ENCODE assay signal across 8 cellular contexts in genomic region chr4:6907658-6908191, GRCh38. TPM values are rescaled to one million over a fixed set of nuclear protein-coding genes. Genes with fewer than 3 reads are reported as not detected.
DNase-seq lines count a peak whose midpoint lies in the region; ATAC-seq and TF ChIP-seq lines count a peak whose summit lies in the region.

No MANE protein-coding gene starts in this region.

- H3K27ac Mint-ChIP-seq in activated naive CD8-positive, alpha-beta T cell treated with anti-CD3 and anti-CD28 coated beads, Interleukin-2, amount 10 ng/mL, durations not matched to agents 7 days and 5 days: no peak overlapping the region

- peaks cover 35% of the 10 kb centered on the region for H3K4me1 Mint-ChIP-seq in activated naive CD8-positive, alpha-beta T cell treated with anti-CD3 and anti-CD28 coated beads, Interleukin-2, amount 10 ng/mL, durations not matched to agents 7 days and 5 days

- H3K4me3 Mint-ChIP-seq in activated naive CD8-positive, alpha-beta T cell treated with anti-CD3 and anti-CD28 coated beads, Interleukin-2, amount 10 ng/mL, durations not matched to agents 7 days and 5 days: peak overlapping the region; percentile 25

- peaks cover 3% of the 10 kb centered on the region for H3K36me3 Mint-ChIP-seq in activated naive CD8-positive, alpha-beta T cell treated with anti-CD3 and anti-CD28 coated beads, Interleukin-2, amount 10 ng/mL, durations not matched to agents 7 days and 5 days

- peak; percentile 52 for TF ChIP-seq CTCF in GM13977 (IDR thresholded peaks at IDR 0.05; ENCODE audit: extremely low read depth, insufficient read depth, missing control alignments)

- peaks cover 6% of the 10 kb centered on the region for H3K27me3 Mint-ChIP-seq in activated naive CD8-positive, alpha-beta T cell treated with anti-CD3 and anti-CD28 coated beads, Interleukin-2, amount 10 ng/mL, durations not matched to agents 7 days and 5 days

- intact Hi-C loops in left colon (cut with DNase I, micrococcal nuclease): no loop called here

- in situ Hi-C loops in GM13977 (cut with MboI; ENCODE audit: low pct_unique_long_range_greater_than_20kb, low sequenced_read_pairs, unreplicated experiment): no loop called here

- no peak for ATAC-seq in activated naive CD8-positive, alpha-beta T cell treated with anti-CD3 and anti-CD28 coated beads, Interleukin-2, amount 10 ng/mL, durations not matched to agents 7 days and 5 days (ENCODE audit: low read depth)
- ATAC-seq in left colon (peak; percentile 38), HG03039 (IDR thresholded peaks at IDR 0.05; ENCODE audit: unreplicated experiment) (no peak)

- no peaks in the 10 kb centered on the region for H3K9me3 Mint-ChIP-seq in activated naive CD8-positive, alpha-beta T cell treated with anti-CD3 and anti-CD28 coated beads, Interleukin-2, amount 10 ng/mL, durations not matched to agents 7 days and 5 days

- DNase-seq in AG20443 (ENCODE audit: low spot score): peak; percentile 46
- DNase-seq in GM13977 (ENCODE audit: low spot score): peak; percentile 68
- no peak for DNase-seq in activated naive CD8-positive, alpha-beta T cell treated with anti-CD3 and anti-CD28 coated beads, Interleukin-2, amount 10 ng/mL, durations not matched to agents 7 days and 5 days
- peak in 1 of 2 donors; percentile 75 for DNase-seq in left colon
- no peak for DNase-seq in SKM-1 treated with dmso at 0.1 percent for 144 hours (lab: John Stamatoyannopoulos, UW; ENCODE audit: unreplicated experiment)
- DNase-seq in OCI-M2 (lab: John Stamatoyannopoulos, UW; ENCODE audit: unreplicated experiment): no peak
- no peak for DNase-seq in activated CD4-positive, CD25-positive, alpha-beta regulatory T cell (lab: John Stamatoyannopoulos, UW)

- POLR2A ChIA-PET in activated naive CD8-positive, alpha-beta T cell treated with anti-CD3 and anti-CD28 coated beads, Interleukin-2, amount 10 ng/mL, durations not matched to agents 7 days and 5 days (lab: Charles Lee): interaction anchor here (2.1 to 2.6 kb wide), 4 partner anchors 8 to 160 kb away, joined by 16 to 70 read pairs (median 22); partner anchors contain the start of gene GRPEL1

RNA-seq across cellular contexts. Expression of gene TBC1D14, which starts 1.9 kb away (rescaled TPM):
- total RNA-seq in activated naive CD8-positive, alpha-beta T cell treated with anti-CD3 and anti-CD28 coated beads, Interleukin-2, amount 10 ng/mL, durations not matched to agents 7 days and 5 days: 10 to 100 TPM; 44.5 to 52.3 TPM
- 10 to 100 TPM; 53.1 to 56.6 TPM for total RNA-seq in left colon

Comparison
In these comparisons a context has a peak if more than half of its experiments do, and no peak if none do; other contexts are left out.
1. DNase-seq: peak in AG20443 (single experiment) and GM13977 (single experiment); none in activated naive CD8-positive, alpha-beta T cell treated with anti-CD3 and anti-CD28 coated beads, Interleukin-2, amount 10 ng/mL, durations not matched to agents 7 days and 5 days (single experiment), SKM-1 treated with dmso at 0.1 percent for 144 hours (single experiment), OCI-M2 (single experiment) and activated CD4-positive, CD25-positive, alpha-beta regulatory T cell (0 of 4).